ENCODE assay signal across 1 cellular context in the genomic region with DNA sequence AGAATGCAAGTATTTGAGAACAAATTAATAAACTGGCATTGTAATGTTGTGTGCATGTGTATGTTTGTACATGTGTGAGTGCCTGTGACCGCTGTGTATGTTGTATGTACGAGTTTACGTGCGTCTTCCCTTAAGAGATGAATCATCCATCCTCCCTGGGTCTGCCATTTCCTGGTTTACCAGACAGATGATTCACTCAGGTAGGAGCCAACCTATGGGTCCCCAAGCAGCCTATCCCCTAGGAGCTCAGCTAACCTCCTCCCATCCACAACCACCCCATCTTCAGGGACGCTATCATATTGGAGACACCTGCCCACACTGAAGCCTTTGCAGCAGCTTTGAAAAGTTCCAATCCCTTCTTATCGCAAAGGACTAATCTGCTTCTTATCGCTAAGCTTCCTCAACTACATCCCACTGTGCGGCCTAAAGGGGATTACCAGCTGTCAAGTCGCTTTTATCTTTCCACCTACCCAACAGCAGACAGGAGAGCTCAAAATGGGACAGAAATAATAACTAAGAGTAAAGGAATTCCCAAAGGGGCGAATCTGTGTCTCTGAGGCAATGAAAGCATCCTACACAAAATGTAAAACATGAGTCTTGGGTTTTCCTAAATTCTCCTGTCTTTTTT.
TF ChIP-seq lines count a peak whose summit lies in the region.

No MANE protein-coding gene starts in this region.

TF ChIP-seq in HCT116, 20 proteins besides CTCF, POLR2A, EP300 and RAD21 (continued from another document):
- TF ChIP-seq, protein P1, sequence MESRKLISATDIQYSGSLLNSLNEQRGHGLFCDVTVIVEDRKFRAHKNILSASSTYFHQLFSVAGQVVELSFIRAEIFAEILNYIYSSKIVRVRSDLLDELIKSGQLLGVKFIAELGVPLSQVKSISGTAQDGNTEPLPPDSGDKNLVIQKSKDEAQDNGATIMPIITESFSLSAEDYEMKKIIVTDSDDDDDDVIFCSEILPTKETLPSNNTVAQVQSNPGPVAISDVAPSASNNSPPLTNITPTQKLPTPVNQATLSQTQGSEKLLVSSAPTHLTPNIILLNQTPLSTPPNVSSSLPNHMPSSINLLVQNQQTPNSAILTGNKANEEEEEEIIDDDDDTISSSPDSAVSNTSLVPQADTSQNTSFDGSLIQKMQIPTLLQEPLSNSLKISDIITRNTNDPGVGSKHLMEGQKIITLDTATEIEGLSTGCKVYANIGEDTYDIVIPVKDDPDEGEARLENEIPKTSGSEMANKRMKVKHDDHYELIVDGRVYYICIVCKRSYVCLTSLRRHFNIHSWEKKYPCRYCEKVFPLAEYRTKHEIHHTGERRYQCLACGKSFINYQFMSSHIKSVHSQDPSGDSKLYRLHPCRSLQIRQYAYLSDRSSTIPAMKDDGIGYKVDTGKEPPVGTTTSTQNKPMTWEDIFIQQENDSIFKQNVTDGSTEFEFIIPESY (IDR thresholded peaks at IDR 0.05; ENCODE audit: extremely low read depth, insufficient replicate concordance, low read length) = no peak
